Comparison of ENCODE assay signal across 28 cellular contexts in the genomic region with DNA sequence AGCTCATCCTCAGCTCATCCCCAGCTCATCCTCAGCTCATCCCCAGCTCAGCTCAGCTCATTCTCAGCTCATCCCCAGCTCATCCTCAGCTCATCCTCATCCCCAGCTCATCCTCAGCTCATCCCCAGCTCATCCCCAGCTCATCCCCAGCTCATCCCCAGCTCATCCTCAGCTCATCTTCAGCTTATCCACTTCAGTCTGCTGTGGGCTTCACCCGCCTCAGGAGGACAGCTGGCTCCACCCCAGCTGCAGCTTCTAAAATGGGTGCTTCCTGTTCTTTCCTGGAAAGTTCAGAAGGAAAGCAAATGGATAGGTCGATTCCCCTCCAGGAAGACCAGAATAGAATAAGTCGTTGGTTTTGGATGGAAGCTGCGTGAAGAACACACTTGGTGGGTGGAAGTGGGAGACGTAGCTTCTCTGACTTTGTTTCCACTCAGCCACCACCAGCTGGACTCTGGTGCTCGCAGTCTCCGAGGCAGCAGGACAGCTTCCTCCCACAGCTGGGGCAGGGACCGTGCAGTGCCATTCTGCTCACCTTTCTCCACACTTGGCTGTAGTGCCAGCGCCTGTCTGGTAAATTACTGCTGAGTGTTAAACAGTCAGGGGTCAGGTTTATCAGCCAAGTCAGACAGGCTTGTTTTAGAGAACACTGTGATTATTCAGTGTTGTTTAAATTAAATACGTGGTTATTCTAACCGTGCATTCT.
A peak's percentile ranks its signal among the peaks of the same experiment; 100 is the strongest.
DNase-seq lines count a peak whose midpoint lies in the region; ATAC-seq, FAIRE-seq and TF ChIP-seq lines count a peak whose summit lies in the region.
"Had no signal": no experiment of that assay in that cellular context is flagged by ENCODE, and none has a peak within 500 bp of the region (broad histone marks: within the 10 kb centered on the region; RNA-seq: fewer than 3 reads in every experiment).

No MANE protein-coding gene starts in this region.

- H3K4me3 ChIP-seq in GM12878 = no peak overlapping the region
- no peak overlapping the region for H3K4me3 ChIP-seq in mucosa of stomach (ENCODE audit: low read length)
- H3K4me3 ChIP-seq in spleen = no peak overlapping the region
- H3K4me3 ChIP-seq: psoas muscle, testis, uterus had no signal

- peak; percentile 99 for FAIRE-seq in GM12878 (lab: Jason Lieb, UNC)
- FAIRE-seq in frontal cortex (lab: Jason Lieb, UNC) = no peak
- FAIRE-seq: colon, RCC 7860 had no signal

- SMC1A ChIA-PET in GM12878 (lab: Charles Lee; ENCODE audit: uncharacterized antibody, unreplicated experiment) = interaction anchor here (0.7 to 3.1 kb wide), 7 partner anchors 19 to 98 kb away, joined by 4 to 27 read pairs (median 6); no protein-coding TSS in a partner anchor

- in situ Hi-C loops in GM12878 (cut with MboI) = no loop called here

- no peaks in the 10 kb centered on the region for H4K20me1 ChIP-seq in GM12878 (ENCODE audit: control insufficient read depth, insufficient read depth)

- peak overlapping the region; percentile 21 for H3K27ac Mint-ChIP-seq in Calu3 (ENCODE audit: unreplicated experiment)
- H3K27ac Mint-ChIP-seq: activated naive CD8-positive, alpha-beta T cell had no signal

- TF ChIP-seq POLR2A in GM12878 (IDR thresholded peaks at IDR 0.05; ENCODE audit: low read depth, low read length) = no peak
- no peak for TF ChIP-seq POLR2A in spleen (IDR thresholded peaks at IDR 0.05)

- H3K27me3 ChIP-seq in GM12878 (replicated peaks in 1 of 2; ENCODE audit: control insufficient read depth in 2 of 2, insufficient read depth in 2 of 2, low read length in 1 of 2) (no peaks in the 10 kb centered on the region), mucosa of stomach (ENCODE audit: control insufficient read depth, insufficient read depth, low read length) (no peaks in the 10 kb centered on the region), spleen (replicated peaks in 1 of 7) (no peaks in the 10 kb centered on the region)
- H3K27me3 ChIP-seq: BE2C, testis, uterus had no signal

- no peaks in the 10 kb centered on the region for H3K27me3 Mint-ChIP-seq in Calu3 (ENCODE audit: unreplicated experiment)
- H3K27me3 Mint-ChIP-seq: activated naive CD8-positive, alpha-beta T cell had no signal

- DNase-seq in Calu3 (no peak), GM12878 (ENCODE audit: low read depth, low spot score) (no peak), spleen (peak; percentile 44), frontal cortex (ENCODE audit: low spot score in 2 of 2) (no peak), caudate nucleus (lab: John Stamatoyannopoulos, UW) (no peak)
- DNase-seq: ACHN; activated CD4-positive, alpha-beta T cell treated with anti-CD3 and anti-CD28 coated beads for 4 hours; BE2C; DMS153; effector CD4-positive, alpha-beta T cell; HCEC 1CT; immature natural killer cell; mesendoderm; NCI-H1048; NCI-H1694 treated with DMSO at 0.1 percent for 48 hours; NCI-H446 treated with DMSO at 0.1 percent for 48 hours; NCI-H82; psoas muscle; stimulated activated naive CD4-positive, alpha-beta T cell treated with Interleukin-2 at 50 U/mL for 16 hours; testis; uterus had no signal

- H3K4me3 Mint-ChIP-seq in Calu3 (ENCODE audit: low read depth, unreplicated experiment) = no peak overlapping the region
- H3K4me3 Mint-ChIP-seq: activated naive CD8-positive, alpha-beta T cell; immature natural killer cell had no signal

- CTCF ChIA-PET in Calu3 (lab: Charles Lee) = interaction anchor here (0.5 kb wide), 1 partner anchor 8 kb away, joined by 3 read pairs; no protein-coding TSS in a partner anchor
- CTCF ChIA-PET in GM12878 (lab: Yijun Ruan, JAX) = interaction anchor here (0.6 to 1.9 kb wide), 9 partner anchors 11 to 829 kb away, joined by 3 to 14 read pairs (median 3); partner anchors contain the start of gene GAA

- no TSS peak for BruUV-seq in Calu3 (replicated peaks; lab: Mats Ljungman, UMichigan)
- BruUV-seq in GM12878 (replicated peaks; lab: Mats Ljungman, UMichigan) = no TSS peak

- H3K36me3 Mint-ChIP-seq in Calu3 (ENCODE audit: insufficient read depth, unreplicated experiment) = no peaks in the 10 kb centered on the region

- H3K4me1 Mint-ChIP-seq in Calu3 (ENCODE audit: low read depth, unreplicated experiment) = no peaks in the 10 kb centered on the region

- ATAC-seq in GM12878 = no peak
- no peak for ATAC-seq in HG02970 (IDR thresholded peaks at IDR 0.05; ENCODE audit: low FRiP score, unreplicated experiment)
- ATAC-seq: left lobe of liver had no signal

- no peak for TF ChIP-seq EP300 in GM12878 (IDR thresholded peaks at IDR 0.05; ENCODE audit: borderline replicate concordance in 1 of 2, control insufficient read depth in 1 of 2, low read depth in 2 of 2, low read length in 2 of 2)

- H3K79me2 ChIP-seq in GM12878 (ENCODE audit: control insufficient read depth, insufficient read depth, low read length) = no peaks in the 10 kb centered on the region

- TF ChIP-seq CTCF in Calu3 (IDR thresholded peaks at IDR 0.05; ENCODE audit: unreplicated experiment) (no peak), GM12878 (IDR thresholded peaks at IDR 0.05 in 2 of 3, conservative IDR thresholded peaks at IDR 0.05 in 1 of 3; ENCODE audit: control insufficient read depth in 2 of 3, extremely low read depth in 1 of 3, insufficient read depth in 1 of 3, low read depth in 3 of 3, low read length in 3 of 3) (no peak), spleen (IDR thresholded peaks at IDR 0.05 in 8 of 11, conservative IDR thresholded peaks at IDR 0.05 in 3 of 11) (no peak)

- no peak overlapping the region for H2AFZ ChIP-seq in GM12878 (ENCODE audit: control insufficient read depth, low read depth, low read length)

- H3K9ac ChIP-seq in GM12878 (ENCODE audit: control insufficient read depth, insufficient read depth, low read length) = no peak overlapping the region
- H3K9ac ChIP-seq in mucosa of stomach (ENCODE audit: low read length) = peak overlapping the region; percentile 12

- peaks cover 0 to 2% of the 10 kb centered on the region in 2 experiments; a peak in 3 of 4 replicates for H3K36me3 ChIP-seq in GM12878 (ENCODE audit: control insufficient read depth in 2 of 2, insufficient read depth in 2 of 2, low read length in 1 of 2)
- H3K36me3 ChIP-seq in mucosa of stomach (ENCODE audit: control insufficient read depth, insufficient read depth, low read length) = no peaks in the 10 kb centered on the region
- H3K36me3 ChIP-seq in spleen = peaks cover 0 to 56% (median 18%) of the 10 kb centered on the region in 6 donors
- H3K36me3 ChIP-seq: uterus had no signal

- POLR2A ChIA-PET in GM12878 (lab: Charles Lee) = interaction anchor here (1.5 to 2.0 kb wide), 2 partner anchors 20 to 30 kb away, joined by 3 to 8 read pairs; no protein-coding TSS in a partner anchor

- peak overlapping the region; percentile 51; the same call in 1 of the 2 replicates for H3K27ac ChIP-seq in GM12878 (ENCODE audit: control insufficient read depth, insufficient read depth)
- no peak overlapping the region for H3K27ac ChIP-seq in spleen
- no peak overlapping the region for H3K27ac ChIP-seq in caudate nucleus (ENCODE audit: low read depth, low read length)
- H3K27ac ChIP-seq: psoas muscle, testis, uterus, VCaP had no signal

- H3K9me3 ChIP-seq in GM12878 (replicated peaks; ENCODE audit: control insufficient read depth, insufficient read depth, low read length) = no peaks in the 10 kb centered on the region
- no peaks in the 10 kb centered on the region for H3K9me3 ChIP-seq in mucosa of stomach (ENCODE audit: control insufficient read depth, low read length)
- no peaks in the 10 kb centered on the region for H3K9me3 ChIP-seq in spleen
- H3K9me3 ChIP-seq: BE2C, psoas muscle, testis, uterus had no signal

- RAD21 ChIA-PET in GM12878 (lab: Charles Lee; ENCODE audit: unreplicated experiment) = interaction anchor here (0.6 to 2.6 kb wide), 7 partner anchors 20 to 355 kb away, joined by 3 to 30 read pairs (median 6); no protein-coding TSS in a partner anchor

- no peaks in the 10 kb centered on the region for H3K9me3 Mint-ChIP-seq in Calu3 (ENCODE audit: low read depth, unreplicated experiment)
- H3K9me3 Mint-ChIP-seq: immature natural killer cell had no signal

- no peak for TF ChIP-seq RAD21 in GM12878 (IDR thresholded peaks at IDR 0.05; ENCODE audit: insufficient read depth, low read depth, low read length)

- H3K4me2 ChIP-seq in GM12878 (ENCODE audit: control insufficient read depth, insufficient read depth) = no peak overlapping the region

- intact Hi-C loops in Calu3 (cut with micrococcal nuclease; ENCODE audit: unreplicated experiment) = no loop called here
- intact Hi-C loops in GM12878 (cut with micrococcal nuclease; ENCODE audit: unreplicated experiment) = no loop called here
- intact Hi-C loops in spleen (cut with DNase I; ENCODE audit: low total_unique reads) = no loop called here

- 71% methylated on average over 11 of the region's 11 CpGs for WGBS in GM12878 (ENCODE audit: insufficient coverage, insufficient replicate concordance, low lambda C conversion rate, missing lambda C conversion rate)
- 77 to 86% (median 85%) methylated on average over 11 of the region's 11 CpGs for WGBS in spleen, 5 donors

- H3K4me1 ChIP-seq in GM12878 (ENCODE audit: control insufficient read depth, insufficient read depth, low read length) (peaks cover 7% of the 10 kb centered on the region), mucosa of stomach (ENCODE audit: control insufficient read depth, insufficient read depth, low read length) (no peaks in the 10 kb centered on the region), spleen (peaks cover 0 to 26% (median 6%) of the 10 kb centered on the region in 6 donors)
- H3K4me1 ChIP-seq: BE2C, psoas muscle, testis, uterus had no signal

TF ChIP-seq in GM12878, 131 proteins besides CTCF, POLR2A, EP300 and RAD21:
- no peak for TF ChIP-seq ESRRA (IDR thresholded peaks at IDR 0.05; ENCODE audit: low read length)
- TF ChIP-seq FOXM1 (IDR thresholded peaks at IDR 0.05; ENCODE audit: low read depth, low read length) = no peak
